23 cellular contexts compared by ENCODE assay signal in the genomic region with DNA sequence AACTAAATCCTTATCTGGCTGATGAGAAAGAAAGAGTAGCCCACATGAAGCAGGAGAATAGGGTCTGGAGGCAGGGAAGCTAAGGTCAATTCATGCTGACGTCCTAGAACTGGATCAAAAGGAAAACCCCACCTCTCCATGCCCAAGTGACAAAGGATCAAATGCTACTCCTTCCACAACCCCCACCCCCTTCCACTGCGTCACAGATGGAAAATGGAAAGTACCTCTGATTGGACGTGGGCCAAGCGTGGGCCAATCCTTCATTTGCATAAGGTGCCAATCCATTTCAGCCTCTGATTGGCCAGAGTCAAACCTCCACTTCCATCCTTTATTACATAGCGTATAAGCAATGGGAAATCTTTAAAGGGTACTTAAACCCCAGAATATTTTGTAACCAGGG.
"Had no signal": no experiment of that assay in that cellular context is flagged by ENCODE, and none has a peak within 500 bp of the region (broad histone marks: within the 10 kb centered on the region; RNA-seq: fewer than 3 reads in every experiment).

No MANE protein-coding gene starts in this region.

- H3K4me1 Mint-ChIP-seq: activated CD4-positive, alpha-beta T cell treated with anti-CD3 and anti-CD28 coated beads, Interleukin-2, amount 10 ng/mL, durations not matched to agents 7 days and 5 days; natural killer cell had no signal

- H3K9me3 ChIP-seq: lower lobe of right lung, neutrophil, spleen, vagina had no signal

- DNase-seq: activated CD4-positive, alpha-beta T cell treated with anti-CD3 and anti-CD28 coated beads, Interleukin-2, amount 10 ng/mL, durations not matched to agents 7 days and 5 days; activated CD8-positive, alpha-beta T cell treated with anti-CD3 and anti-CD28 coated beads, Interleukin-2, amount 10 ng/mL, durations not matched to agents 7 days and 5 days; activated naive CD4-positive, alpha-beta T cell treated with anti-CD3 and anti-CD28 coated beads for 36 hours; activated T-cell treated with anti-CD3 and anti-CD28 coated beads, Interleukin-2, amount 50 U/mL, for 24 hours; brain microvascular endothelial cell; central memory CD4-positive, alpha-beta T cell; dorsolateral prefrontal cortex; foreskin keratinocyte; left cardiac atrium; lower lobe of right lung; natural killer cell; posterior cingulate gyrus; retina; spleen; stimulated activated naive CD4-positive, alpha-beta T cell treated with Interleukin-2 at 50 U/mL for 16 hours; substantia nigra; trophoblast cell had no signal

- H3K36me3 ChIP-seq: brain microvascular endothelial cell, lower lobe of right lung, neutrophil, spleen, vagina had no signal

- H3K79me2 ChIP-seq: hepatocyte had no signal

- H2AFZ ChIP-seq: hepatocyte had no signal

- H3K9me3 Mint-ChIP-seq: activated T-cell treated with anti-CD3 and anti-CD28 coated beads, Interleukin-2, amount 50 U/mL, for 24 hours had no signal

- H3K27me3 ChIP-seq: brain microvascular endothelial cell, dorsolateral prefrontal cortex, foreskin keratinocyte, hepatocyte, neutrophil, spleen, vagina had no signal

- H3K27ac Mint-ChIP-seq: activated CD4-positive, alpha-beta T cell treated with anti-CD3 and anti-CD28 coated beads, Interleukin-2, amount 10 ng/mL, durations not matched to agents 7 days and 5 days; activated CD8-positive, alpha-beta T cell treated with anti-CD3 and anti-CD28 coated beads, Interleukin-2, amount 10 ng/mL, durations not matched to agents 7 days and 5 days; activated naive CD4-positive, alpha-beta T cell treated with anti-CD3 and anti-CD28 coated beads for 36 hours; activated T-cell treated with anti-CD3 and anti-CD28 coated beads, Interleukin-2, amount 50 U/mL, for 24 hours; natural killer cell had no signal

- H3K27me3 Mint-ChIP-seq: activated CD4-positive, alpha-beta T cell treated with anti-CD3 and anti-CD28 coated beads, Interleukin-2, amount 10 ng/mL, durations not matched to agents 7 days and 5 days; activated T-cell treated with anti-CD3 and anti-CD28 coated beads, Interleukin-2, amount 50 U/mL, for 24 hours had no signal

- ATAC-seq: activated CD4-positive, CD25-positive, alpha-beta regulatory T cell treated with anti-CD3 and anti-CD28 coated beads, Interleukin-2, amount 50 U/mL, for 24 hours; activated CD8-positive, alpha-beta T cell treated with anti-CD3 and anti-CD28 coated beads, Interleukin-2, amount 10 ng/mL, durations not matched to agents 7 days and 5 days; foreskin keratinocyte; left cardiac atrium; lower lobe of right lung; natural killer cell had no signal

- H3K4me1 ChIP-seq: foreskin keratinocyte, lower lobe of right lung, spleen, vagina had no signal

- H3K4me3 ChIP-seq: dorsolateral prefrontal cortex, hepatocyte, lower lobe of right lung, spleen, vagina had no signal

- H3K27ac ChIP-seq: brain microvascular endothelial cell, dorsolateral prefrontal cortex, epithelial cell of prostate, foreskin keratinocyte, hepatocyte, lower lobe of right lung, neutrophil, spleen, vagina had no signal

- FAIRE-seq: islet of Langerhans had no signal

- H3K4me3 Mint-ChIP-seq: activated CD4-positive, alpha-beta T cell treated with anti-CD3 and anti-CD28 coated beads, Interleukin-2, amount 10 ng/mL, durations not matched to agents 7 days and 5 days; activated CD8-positive, alpha-beta T cell treated with anti-CD3 and anti-CD28 coated beads, Interleukin-2, amount 10 ng/mL, durations not matched to agents 7 days and 5 days; activated naive CD4-positive, alpha-beta T cell treated with anti-CD3 and anti-CD28 coated beads for 36 hours; activated T-cell treated with anti-CD3 and anti-CD28 coated beads, Interleukin-2, amount 50 U/mL, for 24 hours; natural killer cell had no signal

- H3K36me3 Mint-ChIP-seq: natural killer cell had no signal
